ENCODE assay signal across 2 cellular contexts in the genomic region with DNA sequence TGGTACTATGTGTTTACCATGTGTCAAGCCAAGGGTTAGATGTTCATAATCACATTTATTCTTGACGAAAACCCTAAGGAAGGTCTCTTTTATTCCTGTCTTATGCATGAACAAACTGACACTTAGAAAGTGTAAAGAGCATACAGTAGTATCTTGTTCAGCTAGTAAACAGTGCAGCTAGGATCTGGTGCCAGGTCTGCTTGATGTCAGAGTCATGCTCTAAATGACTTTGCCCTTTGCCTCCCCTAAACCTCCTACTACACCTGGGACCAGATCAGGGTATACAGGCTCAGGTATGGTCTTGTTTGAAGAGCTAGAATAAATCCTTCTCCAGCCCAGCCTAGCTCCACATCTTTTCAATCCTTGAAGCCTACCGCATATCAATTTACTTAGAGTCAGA.
TF ChIP-seq lines count a peak whose summit lies in the region.

No MANE protein-coding gene starts in this region.

TF ChIP-seq in HepG2, 621 proteins besides CTCF, POLR2A, EP300 and RAD21:
- TF ChIP-seq ATRX (CRISPR knock-in tag; IDR thresholded peaks at IDR 0.05; ENCODE audit: borderline replicate concordance) (no peak), SOX6 (IDR thresholded peaks at IDR 0.05) (no peak), SOX6 (CRISPR knock-in tag; IDR thresholded peaks at IDR 0.05) (no peak), NCOA1 (CRISPR knock-in tag; IDR thresholded peaks at IDR 0.05) (no peak)
- TF ChIP-seq, protein P1, sequence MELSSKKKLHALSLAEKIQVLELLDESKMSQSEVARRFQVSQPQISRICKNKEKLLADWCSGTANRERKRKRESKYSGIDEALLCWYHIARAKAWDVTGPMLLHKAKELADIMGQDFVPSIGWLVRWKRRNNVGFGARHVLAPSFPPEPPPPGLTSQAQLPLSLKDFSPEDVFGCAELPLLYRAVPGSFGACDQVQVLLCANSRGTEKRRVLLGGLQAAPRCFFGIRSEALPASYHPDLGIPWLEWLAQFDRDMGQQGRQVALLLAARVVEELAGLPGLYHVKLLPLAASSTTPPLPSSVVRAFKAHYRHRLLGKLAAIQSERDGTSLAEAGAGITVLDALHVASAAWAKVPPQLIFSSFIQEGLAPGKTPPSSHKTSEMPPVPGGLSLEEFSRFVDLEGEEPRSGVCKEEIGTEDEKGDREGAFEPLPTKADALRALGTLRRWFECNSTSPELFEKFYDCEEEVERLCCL (CRISPR knock-in tag; IDR thresholded peaks at IDR 0.05; ENCODE audit: borderline replicate concordance) = no peak

TF ChIP-seq in GM12878, 131 proteins besides CTCF, POLR2A, EP300 and RAD21:
- TF ChIP-seq MAX (IDR thresholded peaks at IDR 0.05; ENCODE audit: low read depth, low read length) (no peak), ZNF207 (IDR thresholded peaks at IDR 0.05; ENCODE audit: borderline replicate concordance) (no peak), MYC (IDR thresholded peaks at IDR 0.05; ENCODE audit: insufficient read depth, insufficient read length, insufficient replicate concordance, low read length, severe bottlenecking) (no peak), KAT2A (conservative IDR thresholded peaks at IDR 0.05; ENCODE audit: control insufficient read depth, low read depth, low read length) (no peak), PML (IDR thresholded peaks at IDR 0.05; ENCODE audit: low read length) (no peak), MTA3 (IDR thresholded peaks at IDR 0.05; ENCODE audit: borderline replicate concordance, low read length) (no peak), BCL3 (IDR thresholded peaks at IDR 0.05; ENCODE audit: borderline replicate concordance, insufficient read depth, low read depth, low read length, poor library complexity, severe bottlenecking) (no peak), TCF12 (IDR thresholded peaks at IDR 0.05; ENCODE audit: low read depth, low read length) (no peak), HDAC2 (IDR thresholded peaks at IDR 0.05) (no peak), MEF2B (IDR thresholded peaks at IDR 0.05; ENCODE audit: partially characterized antibody, poor library complexity, severe bottlenecking) (no peak), CHD2 (IDR thresholded peaks at IDR 0.05; ENCODE audit: borderline replicate concordance, low read depth, low read length) (no peak), EGR1 (IDR thresholded peaks at IDR 0.05; ENCODE audit: borderline replicate concordance in 1 of 2, low read depth in 2 of 2, low read length in 2 of 2) (no peak), WRNIP1 (IDR thresholded peaks at IDR 0.05; ENCODE audit: borderline replicate concordance, low read depth, low read length) (no peak), HCFC1 (IDR thresholded peaks at IDR 0.05; ENCODE audit: low read length) (no peak), IKZF1 (conservative IDR thresholded peaks at IDR 0.05) (no peak), ZNF24 (IDR thresholded peaks at IDR 0.05) (no peak), ASH2L (IDR thresholded peaks at IDR 0.05; ENCODE audit: borderline replicate concordance, low read depth) (no peak), EED (IDR thresholded peaks at IDR 0.05; ENCODE audit: low read depth) (no peak)
- TF ChIP-seq, protein P2, sequence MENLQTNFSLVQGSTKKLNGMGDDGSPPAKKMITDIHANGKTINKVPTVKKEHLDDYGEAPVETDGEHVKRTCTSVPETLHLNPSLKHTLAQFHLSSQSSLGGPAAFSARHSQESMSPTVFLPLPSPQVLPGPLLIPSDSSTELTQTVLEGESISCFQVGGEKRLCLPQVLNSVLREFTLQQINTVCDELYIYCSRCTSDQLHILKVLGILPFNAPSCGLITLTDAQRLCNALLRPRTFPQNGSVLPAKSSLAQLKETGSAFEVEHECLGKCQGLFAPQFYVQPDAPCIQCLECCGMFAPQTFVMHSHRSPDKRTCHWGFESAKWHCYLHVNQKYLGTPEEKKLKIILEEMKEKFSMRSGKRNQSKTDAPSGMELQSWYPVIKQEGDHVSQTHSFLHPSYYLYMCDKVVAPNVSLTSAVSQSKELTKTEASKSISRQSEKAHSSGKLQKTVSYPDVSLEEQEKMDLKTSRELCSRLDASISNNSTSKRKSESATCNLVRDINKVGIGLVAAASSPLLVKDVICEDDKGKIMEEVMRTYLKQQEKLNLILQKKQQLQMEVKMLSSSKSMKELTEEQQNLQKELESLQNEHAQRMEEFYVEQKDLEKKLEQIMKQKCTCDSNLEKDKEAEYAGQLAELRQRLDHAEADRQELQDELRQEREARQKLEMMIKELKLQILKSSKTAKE (IDR thresholded peaks at IDR 0.05; ENCODE audit: low read depth, poor library complexity, severe bottlenecking) = no peak
- TF ChIP-seq, protein P3, sequence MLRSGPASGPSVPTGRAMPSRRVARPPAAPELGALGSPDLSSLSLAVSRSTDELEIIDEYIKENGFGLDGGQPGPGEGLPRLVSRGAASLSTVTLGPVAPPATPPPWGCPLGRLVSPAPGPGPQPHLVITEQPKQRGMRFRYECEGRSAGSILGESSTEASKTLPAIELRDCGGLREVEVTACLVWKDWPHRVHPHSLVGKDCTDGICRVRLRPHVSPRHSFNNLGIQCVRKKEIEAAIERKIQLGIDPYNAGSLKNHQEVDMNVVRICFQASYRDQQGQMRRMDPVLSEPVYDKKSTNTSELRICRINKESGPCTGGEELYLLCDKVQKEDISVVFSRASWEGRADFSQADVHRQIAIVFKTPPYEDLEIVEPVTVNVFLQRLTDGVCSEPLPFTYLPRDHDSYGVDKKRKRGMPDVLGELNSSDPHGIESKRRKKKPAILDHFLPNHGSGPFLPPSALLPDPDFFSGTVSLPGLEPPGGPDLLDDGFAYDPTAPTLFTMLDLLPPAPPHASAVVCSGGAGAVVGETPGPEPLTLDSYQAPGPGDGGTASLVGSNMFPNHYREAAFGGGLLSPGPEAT (IDR thresholded peaks at IDR 0.05; ENCODE audit: low read depth) = no peak
